In genomic region chr20:23636182-23636907, GRCh38 we compare ENCODE assay signal across 1 cellular context.
TF ChIP-seq lines count a peak whose summit lies in the region.

No MANE protein-coding gene starts in this region.

TF ChIP-seq in HepG2, 621 proteins besides CTCF, POLR2A, EP300 and RAD21 (continued from another document and continues in another):
- TF ChIP-seq TRIM22 (IDR thresholded peaks at IDR 0.05) (no peak), THAP11 (CRISPR knock-in tag; IDR thresholded peaks at IDR 0.05) (no peak), ASH2L (IDR thresholded peaks at IDR 0.05; ENCODE audit: insufficient read length, low read depth, low read length) (no peak), ZNF709 (CRISPR knock-in tag; IDR thresholded peaks at IDR 0.05) (0 out of 2 replicates have a peak, but pooled peaks have one; percentile 63), CCDC6 (CRISPR knock-in tag; IDR thresholded peaks at IDR 0.05) (0 out of 2 replicates have a peak, but pooled peaks have one; percentile 10), JUNB (CRISPR knock-in tag; IDR thresholded peaks at IDR 0.05; ENCODE audit: borderline replicate concordance) (0 out of 2 replicates have a peak, but pooled peaks have one; percentile 17), SCMH1 (CRISPR knock-in tag; IDR thresholded peaks at IDR 0.05; ENCODE audit: borderline replicate concordance) (no peak), PHF5A (CRISPR knock-in tag; IDR thresholded peaks at IDR 0.05; ENCODE audit: low read depth, unreplicated experiment) (no peak), RFX5 (IDR thresholded peaks at IDR 0.05; ENCODE audit: low read depth, low read length) (no peak; the same call in 1 of the 2 replicates), ZMAT3 (CRISPR knock-in tag; conservative IDR thresholded peaks at IDR 0.05) (peak; percentile 86), CAMTA2 (CRISPR knock-in tag; IDR thresholded peaks at IDR 0.05; ENCODE audit: borderline replicate concordance) (no peak; the same call in 1 of the 2 replicates), TCF12 (IDR thresholded peaks at IDR 0.05) (no peak), TCF12 (CRISPR knock-in tag; IDR thresholded peaks at IDR 0.05) (no peak), HNF4G (IDR thresholded peaks at IDR 0.05; ENCODE audit: borderline replicate concordance, low read depth, low read length) (no peak), HNF4G (CRISPR knock-in tag; IDR thresholded peaks at IDR 0.05; ENCODE audit: borderline replicate concordance, low read depth) (0 out of 2 replicates have a peak, but pooled peaks have one; percentile 56), ZNF678 (CRISPR knock-in tag; IDR thresholded peaks at IDR 0.05) (no peak), ZNF550 (CRISPR knock-in tag; IDR thresholded peaks at IDR 0.05; ENCODE audit: borderline replicate concordance) (peak; percentile 90; the same call in 1 of the 2 replicates), ZNF329 (CRISPR knock-in tag; IDR thresholded peaks at IDR 0.05; ENCODE audit: low read depth) (no peak), ZFP82 (CRISPR knock-in tag; IDR thresholded peaks at IDR 0.05; ENCODE audit: borderline replicate concordance) (no peak), SAP130 (CRISPR knock-in tag; IDR thresholded peaks at IDR 0.05; ENCODE audit: low read depth) (peak; percentile 46; the same call in 1 of the 2 replicates), ZNF629 (CRISPR knock-in tag; conservative IDR thresholded peaks at IDR 0.05) (0 out of 2 replicates have a peak, but pooled peaks have one; percentile 10), NFE2 (CRISPR knock-in tag; IDR thresholded peaks at IDR 0.05) (no peak), POLR2AphosphoS5 (IDR thresholded peaks at IDR 0.05; ENCODE audit: low read depth, low read length) (no peak; the same call in 1 of the 2 replicates), ZNF619 (CRISPR knock-in tag; IDR thresholded peaks at IDR 0.05) (peak; percentile 98), KMT2A (CRISPR knock-in tag; IDR thresholded peaks at IDR 0.05) (peak; percentile 4; the same call in 1 of the 2 replicates), THAP9 (CRISPR knock-in tag; IDR thresholded peaks at IDR 0.05; ENCODE audit: borderline replicate concordance) (peak; percentile 26; the same call in 1 of the 2 replicates), ZBTB7B (CRISPR knock-in tag; IDR thresholded peaks at IDR 0.05) (peak; percentile 36; the same call in 1 of the 2 replicates), HNRNPLL (IDR thresholded peaks at IDR 0.05; ENCODE audit: low read depth, low read length, poor library complexity, severe bottlenecking) (peak; percentile 33), HNRNPUL1 (IDR thresholded peaks at IDR 0.05; ENCODE audit: low read depth, low read length) (no peak), BRF2 (CRISPR knock-in tag; IDR thresholded peaks at IDR 0.05) (0 out of 2 replicates have a peak, but pooled peaks have one; percentile 37), SSRP1 (CRISPR knock-in tag; IDR thresholded peaks at IDR 0.05) (0 out of 2 replicates have a peak, but pooled peaks have one; percentile 65), CENPX (CRISPR knock-in tag; IDR thresholded peaks at IDR 0.05) (no peak), MAFG (CRISPR knock-in tag; IDR thresholded peaks at IDR 0.05) (no peak), ZNF891 (CRISPR knock-in tag; IDR thresholded peaks at IDR 0.05) (0 out of 2 replicates have a peak, but pooled peaks have one; percentile 59), SMAD1 (CRISPR knock-in tag; IDR thresholded peaks at IDR 0.05; ENCODE audit: borderline replicate concordance, low read depth) (0 out of 2 replicates have a peak, but pooled peaks have one; percentile 68), ZNF503 (CRISPR knock-in tag; IDR thresholded peaks at IDR 0.05) (no peak), TEAD3 (CRISPR knock-in tag; optimal IDR thresholded peaks at IDR 0.05; ENCODE audit: borderline replicate concordance) (no peak), PAWR (CRISPR knock-in tag; IDR thresholded peaks at IDR 0.05; ENCODE audit: borderline replicate concordance) (no peak), SIN3A (IDR thresholded peaks at IDR 0.05; ENCODE audit: borderline replicate concordance, low read depth, low read length) (no peak), SRSF9 (IDR thresholded peaks at IDR 0.05; ENCODE audit: borderline replicate concordance, insufficient read depth, low read depth, low read length, poor library complexity, severe bottlenecking) (no peak), THRA (CRISPR knock-in tag; IDR thresholded peaks at IDR 0.05; ENCODE audit: borderline replicate concordance) (no peak), ZNF124 (CRISPR knock-in tag; IDR thresholded peaks at IDR 0.05) (no peak), KLF13 (CRISPR knock-in tag; IDR thresholded peaks at IDR 0.05) (peak; percentile 83; the same call in 1 of the 2 replicates), MEIS2 (CRISPR knock-in tag; IDR thresholded peaks at IDR 0.05) (no peak), U2AF1 (optimal IDR thresholded peaks at IDR 0.05; ENCODE audit: low read depth, low read length) (no peak), ZC3H13 (CRISPR knock-in tag; IDR thresholded peaks at IDR 0.05) (peak; percentile 84; the same call in 1 of the 2 replicates), TFDP1 (CRISPR knock-in tag; IDR thresholded peaks at IDR 0.05; ENCODE audit: borderline replicate concordance) (no peak), KLF9 (CRISPR knock-in tag; IDR thresholded peaks at IDR 0.05; ENCODE audit: low read depth) (no peak), ZNF7 (CRISPR knock-in tag; IDR thresholded peaks at IDR 0.05) (no peak), ZNF737 (CRISPR knock-in tag; IDR thresholded peaks at IDR 0.05; ENCODE audit: borderline replicate concordance) (no peak)
- TF ChIP-seq, protein P1, sequence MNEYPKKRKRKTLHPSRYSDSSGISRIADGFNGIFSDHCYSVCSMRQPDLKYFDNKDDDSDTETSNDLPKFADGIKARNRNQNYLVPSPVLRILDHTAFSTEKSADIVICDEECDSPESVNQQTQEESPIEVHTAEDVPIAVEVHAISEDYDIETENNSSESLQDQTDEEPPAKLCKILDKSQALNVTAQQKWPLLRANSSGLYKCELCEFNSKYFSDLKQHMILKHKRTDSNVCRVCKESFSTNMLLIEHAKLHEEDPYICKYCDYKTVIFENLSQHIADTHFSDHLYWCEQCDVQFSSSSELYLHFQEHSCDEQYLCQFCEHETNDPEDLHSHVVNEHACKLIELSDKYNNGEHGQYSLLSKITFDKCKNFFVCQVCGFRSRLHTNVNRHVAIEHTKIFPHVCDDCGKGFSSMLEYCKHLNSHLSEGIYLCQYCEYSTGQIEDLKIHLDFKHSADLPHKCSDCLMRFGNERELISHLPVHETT (CRISPR knock-in tag; conservative IDR thresholded peaks at IDR 0.05) = no peak
- TF ChIP-seq, protein P2, sequence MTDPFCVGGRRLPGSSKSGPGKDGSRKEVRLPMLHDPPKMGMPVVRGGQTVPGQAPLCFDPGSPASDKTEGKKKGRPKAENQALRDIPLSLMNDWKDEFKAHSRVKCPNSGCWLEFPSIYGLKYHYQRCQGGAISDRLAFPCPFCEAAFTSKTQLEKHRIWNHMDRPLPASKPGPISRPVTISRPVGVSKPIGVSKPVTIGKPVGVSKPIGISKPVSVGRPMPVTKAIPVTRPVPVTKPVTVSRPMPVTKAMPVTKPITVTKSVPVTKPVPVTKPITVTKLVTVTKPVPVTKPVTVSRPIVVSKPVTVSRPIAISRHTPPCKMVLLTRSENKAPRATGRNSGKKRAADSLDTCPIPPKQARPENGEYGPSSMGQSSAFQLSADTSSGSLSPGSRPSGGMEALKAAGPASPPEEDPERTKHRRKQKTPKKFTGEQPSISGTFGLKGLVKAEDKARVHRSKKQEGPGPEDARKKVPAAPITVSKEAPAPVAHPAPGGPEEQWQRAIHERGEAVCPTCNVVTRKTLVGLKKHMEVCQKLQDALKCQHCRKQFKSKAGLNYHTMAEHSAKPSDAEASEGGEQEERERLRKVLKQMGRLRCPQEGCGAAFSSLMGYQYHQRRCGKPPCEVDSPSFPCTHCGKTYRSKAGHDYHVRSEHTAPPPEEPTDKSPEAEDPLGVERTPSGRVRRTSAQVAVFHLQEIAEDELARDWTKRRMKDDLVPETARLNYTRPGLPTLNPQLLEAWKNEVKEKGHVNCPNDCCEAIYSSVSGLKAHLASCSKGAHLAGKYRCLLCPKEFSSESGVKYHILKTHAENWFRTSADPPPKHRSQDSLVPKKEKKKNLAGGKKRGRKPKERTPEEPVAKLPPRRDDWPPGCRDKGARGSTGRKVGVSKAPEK (CRISPR knock-in tag; IDR thresholded peaks at IDR 0.05; ENCODE audit: borderline replicate concordance) = no peak
- TF ChIP-seq, protein P3, sequence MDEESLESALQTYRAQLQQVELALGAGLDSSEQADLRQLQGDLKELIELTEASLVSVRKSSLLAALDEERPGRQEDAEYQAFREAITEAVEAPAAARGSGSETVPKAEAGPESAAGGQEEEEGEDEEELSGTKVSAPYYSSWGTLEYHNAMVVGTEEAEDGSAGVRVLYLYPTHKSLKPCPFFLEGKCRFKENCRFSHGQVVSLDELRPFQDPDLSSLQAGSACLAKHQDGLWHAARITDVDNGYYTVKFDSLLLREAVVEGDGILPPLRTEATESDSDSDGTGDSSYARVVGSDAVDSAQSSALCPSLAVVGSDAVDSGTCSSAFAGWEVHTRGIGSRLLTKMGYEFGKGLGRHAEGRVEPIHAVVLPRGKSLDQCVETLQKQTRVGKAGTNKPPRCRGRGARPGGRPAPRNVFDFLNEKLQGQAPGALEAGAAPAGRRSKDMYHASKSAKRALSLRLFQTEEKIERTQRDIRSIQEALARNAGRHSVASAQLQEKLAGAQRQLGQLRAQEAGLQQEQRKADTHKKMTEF (CRISPR knock-in tag; IDR thresholded peaks at IDR 0.05) = no peak
